Comparison of ENCODE assay signal across 7 cellular contexts in the genomic region with DNA sequence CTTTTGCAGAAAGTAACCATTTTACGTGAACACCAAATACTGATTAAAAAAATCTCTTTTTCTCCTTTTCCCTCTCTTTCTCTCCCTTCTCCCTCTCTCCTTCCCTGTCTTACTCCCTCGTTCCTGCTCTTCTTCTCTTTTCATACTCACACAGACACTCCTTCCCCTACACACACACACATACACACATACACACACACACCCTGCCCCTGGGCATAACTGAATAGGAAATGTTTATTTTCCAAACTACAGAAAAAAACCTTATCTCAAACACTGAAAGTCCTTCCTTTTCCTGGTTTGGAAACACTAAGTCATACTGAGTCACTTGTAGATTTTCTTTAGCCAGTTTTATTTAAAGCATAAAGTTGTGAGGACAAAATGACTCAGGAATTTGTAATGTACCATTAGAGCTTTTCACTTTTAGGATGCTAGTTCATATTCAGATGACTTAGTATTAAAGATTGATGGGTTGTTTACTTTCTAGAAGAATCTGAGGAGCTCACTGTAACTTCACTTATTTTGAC.
DNase-seq lines count a peak whose midpoint lies in the region; ATAC-seq lines count a peak whose summit lies in the region.

No MANE protein-coding gene starts in this region.

- H3K9me3 Mint-ChIP-seq in activated T-helper 2 cell treated with anti-CD3 and anti-CD28 coated beads, Interferon-gamma antibody, Interleukin-2, Interleukin-4, amounts not matched to agents 10 μg/mL and 5 μg/mL and 100 μg/mL, durations not matched to agents 14 hours and 24 hours and 36 hours: no peaks in the 10 kb centered on the region
- no peaks in the 10 kb centered on the region for H3K9me3 Mint-ChIP-seq in stimulated activated naive CD8-positive, alpha-beta T cell treated with anti-CD3 and anti-CD28 coated beads, Interleukin-15, Interleukin-2, amounts not matched to agents 100 ng/mL and 50 ng/mL, for 24 hours

- H3K4me1 Mint-ChIP-seq in activated T-helper 2 cell treated with anti-CD3 and anti-CD28 coated beads, Interferon-gamma antibody, Interleukin-2, Interleukin-4, amounts not matched to agents 10 μg/mL and 5 μg/mL and 100 μg/mL, durations not matched to agents 14 hours and 24 hours and 36 hours (ENCODE audit: low read depth): peaks cover 63% of the 10 kb centered on the region
- H3K4me1 Mint-ChIP-seq in stimulated activated naive CD8-positive, alpha-beta T cell treated with anti-CD3 and anti-CD28 coated beads, Interleukin-15, Interleukin-2, amounts not matched to agents 100 ng/mL and 50 ng/mL, for 24 hours (ENCODE audit: low read depth): peaks cover 93% of the 10 kb centered on the region

- peak; percentile 74 for DNase-seq in HS-5 (ENCODE audit: low read depth)
- no peak for DNase-seq in activated T-helper 2 cell treated with anti-CD3 and anti-CD28 coated beads, Interferon-gamma antibody, Interleukin-2, Interleukin-4, amounts not matched to agents 10 μg/mL and 5 μg/mL and 100 μg/mL, durations not matched to agents 14 hours and 24 hours and 36 hours (ENCODE audit: low spot score)
- peak; percentile 37 for DNase-seq in left cardiac atrium
- no peak for DNase-seq in DMS 273 treated with DMSO at 0.1 percent for 48 hours (lab: John Stamatoyannopoulos, UW)
- DNase-seq in SW480 (ENCODE audit: low spot score): no peak

- intact Hi-C loops in activated T-helper 2 cell treated with anti-CD3 and anti-CD28 coated beads, Interferon-gamma antibody, Interleukin-2, Interleukin-4, amounts not matched to agents 10 μg/mL and 5 μg/mL and 100 μg/mL, durations not matched to agents 14 hours and 24 hours and 36 hours (cut with micrococcal nuclease): loop anchor here (2.0 to 10.0 kb wide), 5 partner anchors 28 to 206 kb away; a partner anchor contains a TSS
- intact Hi-C loops in left cardiac atrium (cut with DNase I): no loop called here

- H3K36me3 Mint-ChIP-seq in activated T-helper 2 cell treated with anti-CD3 and anti-CD28 coated beads, Interferon-gamma antibody, Interleukin-2, Interleukin-4, amounts not matched to agents 10 μg/mL and 5 μg/mL and 100 μg/mL, durations not matched to agents 14 hours and 24 hours and 36 hours (ENCODE audit: low read depth): peaks cover 57% of the 10 kb centered on the region
- peaks cover 63% of the 10 kb centered on the region for H3K36me3 Mint-ChIP-seq in stimulated activated naive CD8-positive, alpha-beta T cell treated with anti-CD3 and anti-CD28 coated beads, Interleukin-15, Interleukin-2, amounts not matched to agents 100 ng/mL and 50 ng/mL, for 24 hours (ENCODE audit: low read depth)

- H3K4me3 Mint-ChIP-seq in activated T-helper 2 cell treated with anti-CD3 and anti-CD28 coated beads, Interferon-gamma antibody, Interleukin-2, Interleukin-4, amounts not matched to agents 10 μg/mL and 5 μg/mL and 100 μg/mL, durations not matched to agents 14 hours and 24 hours and 36 hours (ENCODE audit: low read depth): peak overlapping the region; percentile 0
- H3K4me3 Mint-ChIP-seq in stimulated activated naive CD8-positive, alpha-beta T cell treated with anti-CD3 and anti-CD28 coated beads, Interleukin-15, Interleukin-2, amounts not matched to agents 100 ng/mL and 50 ng/mL, for 24 hours: peak overlapping the region; percentile 64

- peak; percentile 39 to 83 for ATAC-seq in left cardiac atrium
- no peak for ATAC-seq in GM21737 (IDR thresholded peaks at IDR 0.05; ENCODE audit: unreplicated experiment)

- no peaks in the 10 kb centered on the region for H3K27me3 Mint-ChIP-seq in activated T-helper 2 cell treated with anti-CD3 and anti-CD28 coated beads, Interferon-gamma antibody, Interleukin-2, Interleukin-4, amounts not matched to agents 10 μg/mL and 5 μg/mL and 100 μg/mL, durations not matched to agents 14 hours and 24 hours and 36 hours (ENCODE audit: low read depth)
- no peaks in the 10 kb centered on the region for H3K27me3 Mint-ChIP-seq in stimulated activated naive CD8-positive, alpha-beta T cell treated with anti-CD3 and anti-CD28 coated beads, Interleukin-15, Interleukin-2, amounts not matched to agents 100 ng/mL and 50 ng/mL, for 24 hours

- H3K27ac Mint-ChIP-seq in activated T-helper 2 cell treated with anti-CD3 and anti-CD28 coated beads, Interferon-gamma antibody, Interleukin-2, Interleukin-4, amounts not matched to agents 10 μg/mL and 5 μg/mL and 100 μg/mL, durations not matched to agents 14 hours and 24 hours and 36 hours: peak overlapping the region; percentile 78
- H3K27ac Mint-ChIP-seq in stimulated activated naive CD8-positive, alpha-beta T cell treated with anti-CD3 and anti-CD28 coated beads, Interleukin-15, Interleukin-2, amounts not matched to agents 100 ng/mL and 50 ng/mL, for 24 hours: peak overlapping the region; percentile 99

Comparison
In these comparisons a context has a peak if more than half of its experiments do, and no peak if none do; other contexts are left out.
1. DNase-seq: peak in HS-5 (single experiment) and left cardiac atrium (single experiment); none in activated T-helper 2 cell treated with anti-CD3 and anti-CD28 coated beads, Interferon-gamma antibody, Interleukin-2, Interleukin-4, amounts not matched to agents 10 μg/mL and 5 μg/mL and 100 μg/mL, durations not matched to agents 14 hours and 24 hours and 36 hours (single experiment), DMS 273 treated with DMSO at 0.1 percent for 48 hours (single experiment) and SW480 (single experiment).